ENCODE assay signal across 20 cellular contexts in genomic region chr17:337022-337420, GRCh38.
"Had no signal": no experiment of that assay in that cellular context is flagged by ENCODE, and none has a peak within 500 bp of the region (broad histone marks: within the 10 kb centered on the region; RNA-seq: fewer than 3 reads in every experiment).

No MANE protein-coding gene starts in this region.

- H3K9me3 ChIP-seq: esophagus squamous epithelium, gastroesophageal sphincter, heart left ventricle, testis, upper lobe of left lung had no signal

- H3K36me3 Mint-ChIP-seq: mesothelial cell of epicardium; natural killer cell treated with Interleukin-12 subunit alpha and Interleukin-12 subunit beta and Interleukin-15 and Interleukin-18, amount 100 ng/mL, for 72 hours; stimulated activated naive B cell treated with anti-CD40 and anti-IgM and Interleukin-4, amounts not matched to agents 10 μg/mL and 1 μg/mL and 100 μg/mL, for 72 hours had no signal

- DNase-seq: activated CD4-positive, alpha-beta memory T cell treated with anti-CD3 and anti-CD28 coated beads, Interleukin-2, amount 10 ng/mL, durations not matched to agents 7 days and 5 days; activated CD4-positive, alpha-beta T cell treated with anti-CD3 and anti-CD28 coated beads, Interleukin-2, amount 10 ng/mL, durations not matched to agents 24 days and 14 days; cerebellar nuclear complex; esophagus squamous epithelium; mammary epithelial cell; stimulated activated naive B cell treated with anti-CD40 and anti-IgM and Interleukin-4, amounts not matched to agents 10 μg/mL and 1 μg/mL and 100 μg/mL, for 72 hours; T1000 had no signal

- ATAC-seq: activated T-cell treated with anti-CD3 and anti-CD28 coated beads, Interleukin-2, amount 50 U/mL, for 72 hours; gastroesophageal sphincter; heart left ventricle; left ventricle myocardium superior; natural killer cell treated with Interleukin-12 subunit alpha and Interleukin-12 subunit beta and Interleukin-15 and Interleukin-18, amount 100 ng/mL, for 72 hours; sciatic nerve had no signal

- H3K4me3 Mint-ChIP-seq: activated CD4-positive, alpha-beta memory T cell treated with anti-CD3 and anti-CD28 coated beads, Interleukin-2, amount 10 ng/mL, durations not matched to agents 7 days and 5 days; activated CD4-positive, alpha-beta T cell treated with anti-CD3 and anti-CD28 coated beads, Interleukin-2, amount 10 ng/mL, durations not matched to agents 24 days and 14 days; mesothelial cell of epicardium; natural killer cell treated with Interleukin-12 subunit alpha and Interleukin-12 subunit beta and Interleukin-15 and Interleukin-18, amount 100 ng/mL, for 72 hours; stimulated activated naive B cell treated with anti-CD40 and anti-IgM and Interleukin-4, amounts not matched to agents 10 μg/mL and 1 μg/mL and 100 μg/mL, for 72 hours; T-helper 1 cell treated with Interleukin-12 subunit alpha and Interleukin-12 subunit beta and Interleukin-4 antibody, amounts not matched to agents 30 μg/mL and 1 μg/mL, for 36 hours had no signal

- H3K27me3 ChIP-seq: testis, upper lobe of left lung had no signal

- H3K36me3 ChIP-seq: esophagus squamous epithelium, gastroesophageal sphincter, heart left ventricle, upper lobe of left lung had no signal

- H3K27ac Mint-ChIP-seq: activated CD4-positive, alpha-beta memory T cell treated with anti-CD3 and anti-CD28 coated beads, Interleukin-2, amount 10 ng/mL, durations not matched to agents 7 days and 5 days; activated CD4-positive, alpha-beta T cell treated with anti-CD3 and anti-CD28 coated beads, Interleukin-2, amount 10 ng/mL, durations not matched to agents 24 days and 14 days; activated T-cell treated with anti-CD3 and anti-CD28 coated beads, Interleukin-2, amount 50 U/mL, for 72 hours; natural killer cell treated with Interleukin-12 subunit alpha and Interleukin-12 subunit beta and Interleukin-15 and Interleukin-18, amount 100 ng/mL, for 72 hours; stimulated activated naive B cell treated with anti-CD40 and anti-IgM and Interleukin-4, amounts not matched to agents 10 μg/mL and 1 μg/mL and 100 μg/mL, for 72 hours; T-helper 1 cell treated with Interleukin-12 subunit alpha and Interleukin-12 subunit beta and Interleukin-4 antibody, amounts not matched to agents 30 μg/mL and 1 μg/mL, for 36 hours had no signal

- H3K9me3 Mint-ChIP-seq: activated CD4-positive, alpha-beta memory T cell treated with anti-CD3 and anti-CD28 coated beads, Interleukin-2, amount 10 ng/mL, durations not matched to agents 7 days and 5 days; activated CD4-positive, alpha-beta T cell treated with anti-CD3 and anti-CD28 coated beads, Interleukin-2, amount 10 ng/mL, durations not matched to agents 24 days and 14 days; activated T-cell treated with anti-CD3 and anti-CD28 coated beads, Interleukin-2, amount 50 U/mL, for 72 hours; mesothelial cell of epicardium; natural killer cell treated with Interleukin-12 subunit alpha and Interleukin-12 subunit beta and Interleukin-15 and Interleukin-18, amount 100 ng/mL, for 72 hours; stimulated activated naive B cell treated with anti-CD40 and anti-IgM and Interleukin-4, amounts not matched to agents 10 μg/mL and 1 μg/mL and 100 μg/mL, for 72 hours; T-helper 1 cell treated with Interleukin-12 subunit alpha and Interleukin-12 subunit beta and Interleukin-4 antibody, amounts not matched to agents 30 μg/mL and 1 μg/mL, for 36 hours had no signal

- H3K27ac ChIP-seq: testis had no signal

- FAIRE-seq: bronchial epithelial cell, islet of Langerhans, small intestine had no signal

- H3K4me1 Mint-ChIP-seq: activated CD4-positive, alpha-beta memory T cell treated with anti-CD3 and anti-CD28 coated beads, Interleukin-2, amount 10 ng/mL, durations not matched to agents 7 days and 5 days; activated CD4-positive, alpha-beta T cell treated with anti-CD3 and anti-CD28 coated beads, Interleukin-2, amount 10 ng/mL, durations not matched to agents 24 days and 14 days had no signal

- H3K4me3 ChIP-seq: gastroesophageal sphincter, testis, upper lobe of left lung had no signal
